Comparison of ENCODE assay signal across 20 cellular contexts in genomic region chr13:20415288-20415644, GRCh38.
DNase-seq lines count a peak whose midpoint lies in the region; ATAC-seq, FAIRE-seq and TF ChIP-seq lines count a peak whose summit lies in the region.
"Had no signal": no experiment of that assay in that cellular context is flagged by ENCODE, and none has a peak within 500 bp of the region (broad histone marks: within the 10 kb centered on the region; RNA-seq: fewer than 3 reads in every experiment).

No MANE protein-coding gene starts in this region.

- no peak for TF ChIP-seq POLR2A in endothelial cell of umbilical vein (IDR thresholded peaks at IDR 0.05; ENCODE audit: low read depth, low read length)

- CTCF ChIA-PET in RWPE1 (lab: Yijun Ruan, JAX): no interaction called here
- CTCF ChIA-PET in endothelial cell of umbilical vein (lab: Charles Lee): no interaction called here

- H2BK120ac ChIP-seq in mesendoderm (ENCODE audit: low read depth, low read length): no peak overlapping the region

- H3K4me2 ChIP-seq in endothelial cell of umbilical vein (ENCODE audit: insufficient read depth, low read length): no peak overlapping the region
- H3K4me2 ChIP-seq in mesendoderm (ENCODE audit: low read length): no peak overlapping the region
- H3K4me2 ChIP-seq: BLaER1 had no signal

- H2AK5ac ChIP-seq in mesendoderm (ENCODE audit: low read length): no peak overlapping the region

- H3K9me1 ChIP-seq in endothelial cell of umbilical vein (replicated peaks; ENCODE audit: control insufficient read depth, extremely low read depth, insufficient read depth, low read length): no peaks in the 10 kb centered on the region

- H3K9ac ChIP-seq in endothelial cell of umbilical vein (replicated peaks; ENCODE audit: extremely low read depth, insufficient read depth, low read length) (no peak overlapping the region), mesendoderm (ENCODE audit: low read length) (no peak overlapping the region)
- H3K9ac ChIP-seq: BLaER1 had no signal

- H3K36me3 ChIP-seq in endothelial cell of umbilical vein (ENCODE audit: control insufficient read depth in 2 of 2, extremely low read depth in 1 of 2, insufficient read depth in 2 of 2, low read length in 2 of 2) (no peaks in the 10 kb centered on the region), mesendoderm (ENCODE audit: control insufficient read depth, insufficient read depth, low read length) (no peaks in the 10 kb centered on the region)
- H3K36me3 ChIP-seq: SJCRH30 had no signal

- WGBS in mesendoderm (ENCODE audit: extremely low coverage, insufficient coverage, low lambda C conversion rate): no CpG with 5 or more reads among the region's 31 CpGs

- DNase-seq in RWPE1 (ENCODE audit: low spot score) (no peak), endothelial cell of umbilical vein (ENCODE audit: low read depth, low spot score) (no peak), mesendoderm (no peak), islet precursor cell (no peak)
- no peak for DNase-seq in activated T-cell treated with anti-CD3 and anti-CD28 coated beads, Interleukin-2, amount 50 U/mL, for 48 hours
- DNase-seq: CD4-positive, alpha-beta T cell; COR-L47; DMS79 treated with DMSO at 0.1 percent for 48 hours; HFFc6; KG1; NCI-H1092; NCI-H1436; NCI-H1930; NCI-H748 treated with DMSO at 0.1 percent for 48 hours; SJCRH30 had no signal

- H3K23ac ChIP-seq in mesendoderm (ENCODE audit: low read length): no peak overlapping the region

- FAIRE-seq in endothelial cell of umbilical vein (lab: Jason Lieb, UNC): no peak
- FAIRE-seq: H54 had no signal

- H3K4ac ChIP-seq in mesendoderm (ENCODE audit: low read depth, low read length): no peak overlapping the region

- no peaks in the 10 kb centered on the region for H3K79me1 ChIP-seq in mesendoderm (ENCODE audit: low read length)

- no peak for ATAC-seq in HG03565 (IDR thresholded peaks at IDR 0.05; ENCODE audit: unreplicated experiment)

- H3K27ac ChIP-seq in RWPE1 (peak overlapping the region; percentile 72), endothelial cell of umbilical vein (ENCODE audit: insufficient read depth, low read depth, low read length) (no peak overlapping the region), mesendoderm (ENCODE audit: low read depth, low read length) (no peak overlapping the region), skin epidermis (peak overlapping the region in 16 of 21 experiments; percentile 16 to 84 (median 44))
- H3K27ac ChIP-seq: BLaER1, HL-60, SJCRH30 had no signal

- no peak overlapping the region for H3K4me3 ChIP-seq in endothelial cell of umbilical vein (replicated peaks in 1 of 3; ENCODE audit: insufficient read depth in 1 of 3, low read depth in 1 of 3, low read length in 3 of 3)
- H3K4me3 ChIP-seq in mesendoderm (ENCODE audit: low read length): no peak overlapping the region
- no peak overlapping the region for H3K4me3 ChIP-seq in skin epidermis
- H3K4me3 ChIP-seq: BLaER1, SJCRH30 had no signal

- H4K5ac ChIP-seq in mesendoderm (ENCODE audit: low read length): no peak overlapping the region

- BruUV-seq in endothelial cell of umbilical vein (replicated peaks; lab: Mats Ljungman, UMichigan): no TSS peak

- peaks cover 14 to 27% of the 10 kb centered on the region in 2 experiments for H3K27me3 ChIP-seq in endothelial cell of umbilical vein (ENCODE audit: control insufficient read depth in 2 of 2, insufficient read depth in 2 of 2, low read length in 2 of 2)
- no peaks in the 10 kb centered on the region for H3K27me3 ChIP-seq in mesendoderm (ENCODE audit: insufficient read depth, low read length, poor library complexity)
- H3K27me3 ChIP-seq: SJCRH30 had no signal

- no peak overlapping the region for H2BK15ac ChIP-seq in mesendoderm (replicated peaks; ENCODE audit: low read depth)

- no peak overlapping the region for H2BK5ac ChIP-seq in mesendoderm (ENCODE audit: low read length)

- H3K4me1 ChIP-seq in endothelial cell of umbilical vein (ENCODE audit: control insufficient read depth, extremely low read depth, insufficient read depth, low read length) (no peaks in the 10 kb centered on the region), mesendoderm (ENCODE audit: control insufficient read depth, low read depth, low read length) (peaks cover 2% of the 10 kb centered on the region)
- H3K4me1 ChIP-seq: SJCRH30 had no signal

- H4K20me1 ChIP-seq in endothelial cell of umbilical vein (replicated peaks; ENCODE audit: control insufficient read depth, extremely low read depth, insufficient read depth, low read length): no peaks in the 10 kb centered on the region
- H4K20me1 ChIP-seq: BLaER1 had no signal

- no peak overlapping the region for H3K18ac ChIP-seq in mesendoderm (ENCODE audit: low read length)

- H3K9me3 ChIP-seq in endothelial cell of umbilical vein (replicated peaks; ENCODE audit: control insufficient read depth, insufficient read depth, low read length): no peaks in the 10 kb centered on the region
- H3K9me3 ChIP-seq: SJCRH30 had no signal

- no peak overlapping the region for H2AFZ ChIP-seq in endothelial cell of umbilical vein (ENCODE audit: low read depth, low read length)

- dilution Hi-C loops in endothelial cell of umbilical vein (cut with MboI; ENCODE audit: extremely low pct_ligation_motif_present, low sequenced_read_pairs): no loop called here

- intact Hi-C loops in endothelial cell of umbilical vein (cut with micrococcal nuclease): no loop called here

- no peak overlapping the region for H4K8ac ChIP-seq in mesendoderm (ENCODE audit: low read depth, low read length)

- POLR2A ChIA-PET in RWPE1 (lab: Yijun Ruan, JAX; ENCODE audit: low non-redundant PET): no interaction called here
- POLR2A ChIA-PET in endothelial cell of umbilical vein (lab: Charles Lee): no interaction called here

- H3K79me2 ChIP-seq in endothelial cell of umbilical vein (ENCODE audit: control insufficient read depth, insufficient read depth, low read length) (no peaks in the 10 kb centered on the region), mesendoderm (ENCODE audit: control insufficient read depth, insufficient read depth, low read length) (no peaks in the 10 kb centered on the region)

- peak overlapping the region; percentile 67 for H3K56ac ChIP-seq in mesendoderm (ENCODE audit: low read length)

- no peak for TF ChIP-seq CTCF in RWPE1 (conservative IDR thresholded peaks at IDR 0.05; ENCODE audit: low read depth)
- TF ChIP-seq CTCF in endothelial cell of umbilical vein (IDR thresholded peaks at IDR 0.05; ENCODE audit: extremely low read depth in 1 of 2, insufficient read depth in 1 of 2, low read depth in 1 of 2, low read length in 2 of 2): no peak

TF ChIP-seq in endothelial cell of umbilical vein, 7 proteins besides CTCF, POLR2A, EP300 and RAD21:
- TF ChIP-seq GATA2 (IDR thresholded peaks at IDR 0.05; ENCODE audit: insufficient read depth, insufficient read length, low read depth, low read length) (no peak), EZH2 (IDR thresholded peaks at IDR 0.05; ENCODE audit: borderline replicate concordance, low read depth, low read length, severe bottlenecking) (peak; percentile 31)

Comparison
In these comparisons a context has a peak if more than half of its experiments do, and no peak if none do; other contexts are left out.
1. H3K27ac ChIP-seq: peak in RWPE1 (single experiment) and skin epidermis (16 of 21); none in endothelial cell of umbilical vein (single experiment) and mesendoderm (single experiment).